Comparison of ENCODE assay signal across 24 cellular contexts in the genomic region with DNA sequence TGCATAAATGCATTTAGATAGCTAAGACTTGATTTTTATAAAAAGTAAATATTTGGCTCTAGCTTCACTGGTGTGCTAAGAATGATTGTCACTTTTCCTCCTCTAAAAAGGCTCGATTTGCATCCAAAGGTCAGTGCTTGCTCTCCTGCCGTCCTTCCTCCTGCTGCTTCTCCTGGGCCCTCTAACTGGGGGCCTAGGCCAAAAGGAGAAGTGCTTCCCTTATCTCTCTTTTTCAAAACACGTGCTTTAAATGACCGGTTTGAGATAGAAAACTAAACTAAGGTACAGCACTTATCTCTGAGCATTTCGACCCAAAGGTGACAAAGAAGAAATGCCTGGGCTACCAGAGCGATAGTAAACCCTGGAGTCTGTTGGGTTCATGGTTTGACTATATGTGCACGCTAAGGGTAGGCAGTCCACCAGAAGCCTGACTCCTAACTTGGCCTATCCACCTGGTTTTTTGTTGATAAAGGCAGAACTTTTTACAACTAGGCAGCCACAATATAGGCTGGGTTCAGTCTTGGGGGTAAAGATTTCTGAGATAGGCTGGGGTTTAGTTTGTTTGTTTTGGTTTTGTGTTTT. TPM values are rescaled to one million over a fixed set of nuclear protein-coding genes. Genes with fewer than 3 reads are reported as not detected.
DNase-seq lines count a peak whose midpoint lies in the region; ATAC-seq lines count a peak whose summit lies in the region.
"Had no signal": no experiment of that assay in that cellular context is flagged by ENCODE, and none has a peak within 500 bp of the region (broad histone marks: within the 10 kb centered on the region; RNA-seq: fewer than 3 reads in every experiment).

No MANE protein-coding gene starts in this region.

- no peak overlapping the region for H2AK5ac ChIP-seq in neuronal stem cell (ENCODE audit: low read depth, low read length)

- H2BK5ac ChIP-seq in neuronal stem cell (ENCODE audit: low read length): no peak overlapping the region

- peaks cover 9% of the 10 kb centered on the region for H3K79me1 ChIP-seq in neuronal stem cell (ENCODE audit: low read depth, low read length)

- WGBS in neuronal stem cell (ENCODE audit: extremely low coverage in 2 of 2, insufficient read length in 2 of 2, insufficient replicate concordance in 1 of 2), 2 donors: no CpG with 5 or more reads among the region's 7 CpGs

- H3K23ac ChIP-seq in neuronal stem cell (ENCODE audit: low read depth, low read length, poor library complexity): no peak overlapping the region

- H3K4me3 ChIP-seq in neuronal stem cell (ENCODE audit: low read length in 2 of 2): no peak overlapping the region
- H3K4me3 ChIP-seq: A549, colonic mucosa, PC-9, SK-N-MC, smooth muscle cell had no signal

- no peak overlapping the region for H3K4me2 ChIP-seq in neuronal stem cell (ENCODE audit: insufficient read depth, low read length, poor library complexity, severe bottlenecking)
- H3K4me2 ChIP-seq: A549, PC-9 had no signal

- no peak overlapping the region for H2BK120ac ChIP-seq in neuronal stem cell (ENCODE audit: low read depth, low read length)

- peak overlapping the region; percentile 35 for H2BK12ac ChIP-seq in neuronal stem cell (ENCODE audit: low read length)

- H3K27ac ChIP-seq in cingulate gyrus (ENCODE audit: low read depth, low read length) (peak overlapping the region; percentile 95), neuronal stem cell (replicated peaks; ENCODE audit: low read length) (no peak overlapping the region)
- H3K27ac ChIP-seq: A549, C4-2B, colonic mucosa, PC-9, SK-N-MC had no signal

- H3K14ac ChIP-seq in neuronal stem cell (ENCODE audit: low read length): no peak overlapping the region

- H3K9ac ChIP-seq in neuronal stem cell (ENCODE audit: low read depth, low read length, poor library complexity): no peak overlapping the region

- H3K36me3 ChIP-seq in neuronal stem cell (replicated peaks in 1 of 2; ENCODE audit: control insufficient read depth in 2 of 2, insufficient read depth in 2 of 2, low read length in 2 of 2): peaks cover 0 to 24% of the 10 kb centered on the region in 2 donors
- H3K36me3 ChIP-seq: colonic mucosa had no signal

- no peak overlapping the region for H3K4ac ChIP-seq in neuronal stem cell (ENCODE audit: low read length)

- no peak overlapping the region for H2BK15ac ChIP-seq in neuronal stem cell (ENCODE audit: low read length)

- no peak overlapping the region for H3K18ac ChIP-seq in neuronal stem cell (ENCODE audit: low read length)

- no peak overlapping the region for H4K8ac ChIP-seq in neuronal stem cell (ENCODE audit: low read depth, low read length)

- H3K27me3 ChIP-seq in neuronal stem cell (ENCODE audit: control insufficient read depth in 3 of 3, insufficient read depth in 3 of 3, low read depth in 1 of 3, low read length in 3 of 3): peaks cover 0 to 20% (median 0%) of the 10 kb centered on the region in 3 experiments

- H3K9me3 ChIP-seq in neuronal stem cell (replicated peaks in 1 of 2; ENCODE audit: control insufficient read depth in 2 of 2, insufficient read depth in 1 of 2, low read depth in 1 of 2, low read length in 2 of 2): peaks cover 0 to 18% of the 10 kb centered on the region in 2 donors
- H3K9me3 ChIP-seq: A549, colonic mucosa had no signal

- DNase-seq in AG08396 (ENCODE audit: low spot score) (peak; percentile 3), OCI-M1 (lab: John Stamatoyannopoulos, UW) (peak; percentile 86), neuronal stem cell (ENCODE audit: low spot score) (no peak), left lobe of liver (ENCODE audit: low spot score) (no peak), putamen (ENCODE audit: low spot score) (no peak)
- DNase-seq in activated CD4-positive, CD25-positive, alpha-beta regulatory T cell (lab: John Stamatoyannopoulos, UW): no peak
- DNase-seq: activated CD4-positive, alpha-beta T cell treated with anti-CD3 and anti-CD28 coated beads, Interleukin-2, amount 50 U/mL, for 1 hour; activated naive CD4-positive, alpha-beta T cell; aorta; colonic mucosa; DMS153; foreskin melanocyte; left ventricle myocardium superior; NCI-H2081; NCI-H69; PC-9; stimulated activated CD4-positive, alpha-beta T cell treated with anti-CD3 and anti-CD28 coated beads, Interleukin-4, amount 100 ng/mL, for 4 hours; stimulated activated CD8-positive, alpha-beta memory T cell treated with anti-CD3 and anti-CD28 coated beads, Interleukin-4, amount 100 ng/mL, for 48 hours had no signal

- peaks cover 46 to 48% of the 10 kb centered on the region in 2 donors for H3K4me1 ChIP-seq in neuronal stem cell (ENCODE audit: control insufficient read depth in 2 of 2, insufficient read depth in 1 of 2, low read depth in 1 of 2, low read length in 2 of 2)

- ATAC-seq in HG03442 (IDR thresholded peaks at IDR 0.05; ENCODE audit: unreplicated experiment) (no peak), left lobe of liver (no peak)
- ATAC-seq: A549, left ventricle myocardium superior had no signal

- H4K91ac ChIP-seq in neuronal stem cell (ENCODE audit: low read depth, low read length, poor library complexity): no peak overlapping the region

- no peak overlapping the region for H2AFZ ChIP-seq in neuronal stem cell (ENCODE audit: low read length)
- H2AFZ ChIP-seq: PC-9 had no signal

RNA-seq across cellular contexts. Expression of a gene that starts 3.9 kb away (rescaled TPM):
- 12.0 TPM for polyA plus RNA-seq in neuronal stem cell (2013, experiment 1 of 2)
- polyA plus RNA-seq in neuronal stem cell (2013, experiment 2 of 2): 12.9 TPM
- 1.8 TPM for total RNA-seq in left lobe of liver

RNA-seq across cellular contexts. Expression of a gene that starts 5.9 kb away (rescaled TPM):
- 63.6 TPM for polyA plus RNA-seq in neuronal stem cell (2013, experiment 1 of 2)
- polyA plus RNA-seq in neuronal stem cell (2013, experiment 2 of 2): 66.2 TPM
- total RNA-seq in left lobe of liver: 10.2 TPM

Comparison
In these comparisons a context has a peak if more than half of its experiments do, and no peak if none do; other contexts are left out.
1. DNase-seq: peak in AG08396 (single experiment) and OCI-M1 (single experiment); none in neuronal stem cell (single experiment), left lobe of liver (single experiment), putamen (single experiment) and activated CD4-positive, CD25-positive, alpha-beta regulatory T cell (0 of 4).